ENCODE assay signal across 23 cellular contexts in genomic region chr11:26847459-26847858, GRCh38.
DNase-seq lines count a peak whose midpoint lies in the region; ATAC-seq and TF ChIP-seq lines count a peak whose summit lies in the region.
"Had no signal": no experiment of that assay in that cellular context is flagged by ENCODE, and none has a peak within 500 bp of the region (broad histone marks: within the 10 kb centered on the region; RNA-seq: fewer than 3 reads in every experiment).

No MANE protein-coding gene starts in this region.

- H4K20me1 ChIP-seq in OCI-LY1 (ENCODE audit: insufficient read depth, low read length) (no peaks in the 10 kb centered on the region), PC-3 (ENCODE audit: low read length) (no peaks in the 10 kb centered on the region)
- H4K20me1 ChIP-seq: BLaER1 treated with 17β-estradiol and CSF1 and Interleukin-3, amounts not matched to agents 10 nM and 100 nM had no signal

- BruUV-seq in PC-3 (replicated peaks; lab: Mats Ljungman, UMichigan) = no TSS peak

- no peak overlapping the region for H3K4me3 ChIP-seq in OCI-LY1 (ENCODE audit: low read depth, low read length, poor library complexity, severe bottlenecking)
- no peak overlapping the region for H3K4me3 ChIP-seq in tibial artery
- no peak overlapping the region for H3K4me3 ChIP-seq in PC-3 (ENCODE audit: low read length)
- H3K4me3 ChIP-seq: BLaER1 treated with 17β-estradiol and CSF1 and Interleukin-3, amounts not matched to agents 10 nM and 100 nM; body of pancreas; GM23338; SJSA1; spleen had no signal

- intact Hi-C loops in tibial artery (cut with DNase I; ENCODE audit: low total_unique reads) = no loop called here
- intact Hi-C loops in PC-3 (cut with micrococcal nuclease) = no loop called here

- H2AFZ ChIP-seq in OCI-LY1 (ENCODE audit: low read length) = 0 out of 2 replicates have a peak overlapping the region, but pooled peaks have one; percentile 49
- no peak overlapping the region for H2AFZ ChIP-seq in PC-3 (ENCODE audit: low read length)
- H2AFZ ChIP-seq: GM23338 had no signal

- H3K9me2 ChIP-seq in OCI-LY1 (ENCODE audit: low read depth, low read length) = no peaks in the 10 kb centered on the region
- no peaks in the 10 kb centered on the region for H3K9me2 ChIP-seq in PC-3 (replicated peaks; ENCODE audit: low read length)

- DNase-seq in fibroblast of gingiva (ENCODE audit: low read depth) (peak; percentile 79), medulla oblongata (ENCODE audit: extremely low spot score) (peak; percentile 2), tibial artery (peak; percentile 82 to 84), T-helper 1 cell (no peak), PC-3 (no peak)
- DNase-seq: activated CD4-positive, alpha-beta T cell treated with anti-CD3 and anti-CD28 coated beads for 1 hour; activated CD8-positive, alpha-beta memory T cell treated with anti-CD3 and anti-CD28 coated beads, Interleukin-2, amount 50 U/mL, for 48 hours; activated naive CD4-positive, alpha-beta T cell; DMS 273 treated with DMSO at 0.1 percent for 48 hours; effector CD4-positive, alpha-beta T cell; immature natural killer cell; NCI-H1694 treated with DMSO at 0.1 percent for 48 hours; spleen; stimulated activated naive CD4-positive, alpha-beta T cell; T-helper 9 cell had no signal

- H3K9ac ChIP-seq in OCI-LY1 (ENCODE audit: low read length) = no peak overlapping the region
- no peak overlapping the region for H3K9ac ChIP-seq in PC-3 (ENCODE audit: low read length)
- H3K9ac ChIP-seq: BLaER1 treated with 17β-estradiol and CSF1 and Interleukin-3, amounts not matched to agents 10 nM and 100 nM had no signal

- H3K4me1 ChIP-seq in OCI-LY1 (ENCODE audit: insufficient read depth, low read length, severe bottlenecking) (peaks cover 45% of the 10 kb centered on the region), tibial artery (peaks cover 0 to 82% (median 38%) of the 10 kb centered on the region in 4 donors), PC-3 (ENCODE audit: insufficient read depth, low read length) (no peaks in the 10 kb centered on the region)
- H3K4me1 ChIP-seq: BLaER1 treated with 17β-estradiol and CSF1 and Interleukin-3, amounts not matched to agents 10 nM and 100 nM; body of pancreas; SJSA1; spleen had no signal

- no peaks in the 10 kb centered on the region for H3K79me2 ChIP-seq in OCI-LY1 (ENCODE audit: insufficient read depth, low read length)
- H3K79me2 ChIP-seq in PC-3 (ENCODE audit: low read length) = no peaks in the 10 kb centered on the region

- TF ChIP-seq CTCF in OCI-LY1 (IDR thresholded peaks at IDR 0.05; ENCODE audit: low read length) (no peak), tibial artery (IDR thresholded peaks at IDR 0.05) (no peak), PC-3 (conservative IDR thresholded peaks at IDR 0.05; ENCODE audit: low read depth, low read length) (no peak)

- H3K27me3 ChIP-seq in OCI-LY1 (ENCODE audit: insufficient read depth, low read length) (no peaks in the 10 kb centered on the region), tibial artery (no peaks in the 10 kb centered on the region), PC-3 (ENCODE audit: low read length) (no peaks in the 10 kb centered on the region)
- H3K27me3 ChIP-seq: BLaER1 treated with 17β-estradiol and CSF1 and Interleukin-3, amounts not matched to agents 10 nM and 100 nM; body of pancreas; neutrophil; SJSA1; spleen had no signal

- ATAC-seq in HG02610 (IDR thresholded peaks at IDR 0.05; ENCODE audit: unreplicated experiment) (no peak), HG03432 (IDR thresholded peaks at IDR 0.05; ENCODE audit: unreplicated experiment) (no peak), PC-3 (no peak)
- ATAC-seq: body of pancreas, GM23338 had no signal

- no peaks in the 10 kb centered on the region for H3K36me3 ChIP-seq in OCI-LY1 (ENCODE audit: insufficient read depth, low read length)
- H3K36me3 ChIP-seq in tibial artery = no peaks in the 10 kb centered on the region
- no peaks in the 10 kb centered on the region for H3K36me3 ChIP-seq in PC-3 (ENCODE audit: low read depth, low read length)
- H3K36me3 ChIP-seq: BLaER1 treated with 17β-estradiol and CSF1 and Interleukin-3, amounts not matched to agents 10 nM and 100 nM; neutrophil; SJSA1; spleen had no signal

- no peaks in the 10 kb centered on the region for H3K9me3 ChIP-seq in OCI-LY1 (ENCODE audit: low read length)
- H3K9me3 ChIP-seq in tibial artery = no peaks in the 10 kb centered on the region
- no peaks in the 10 kb centered on the region for H3K9me3 ChIP-seq in PC-3 (ENCODE audit: low read length)
- H3K9me3 ChIP-seq: BLaER1 treated with 17β-estradiol and CSF1 and Interleukin-3, amounts not matched to agents 10 nM and 100 nM; body of pancreas; neutrophil; SJSA1; spleen had no signal

- no peaks in the 10 kb centered on the region for H3F3A ChIP-seq in OCI-LY1 (ENCODE audit: insufficient read depth, low read length)
- H3F3A ChIP-seq in PC-3 (ENCODE audit: low read length, unreplicated experiment) = no peaks in the 10 kb centered on the region

- POLR2A ChIA-PET in PC-3 (lab: Charles Lee; ENCODE audit: unreplicated experiment) = no interaction called here

- CTCF ChIA-PET in PC-3 (lab: Charles Lee) = no interaction called here

- H3K4me2 ChIP-seq in OCI-LY1 (ENCODE audit: low read length) (no peak overlapping the region), PC-3 (ENCODE audit: low read length) (no peak overlapping the region)
- H3K4me2 ChIP-seq: BLaER1 treated with 17β-estradiol and CSF1 and Interleukin-3, amounts not matched to agents 10 nM and 100 nM; GM23338 had no signal

- H3K27ac ChIP-seq in OCI-LY1 (ENCODE audit: low read depth, low read length, poor library complexity, severe bottlenecking) (peak overlapping the region; percentile 21), tibial artery (peak overlapping the region; percentile 75 to 84), PC-3 (ENCODE audit: low read length) (no peak overlapping the region)
- H3K27ac ChIP-seq: BLaER1 treated with 17β-estradiol and CSF1 and Interleukin-3, amounts not matched to agents 10 nM and 100 nM; body of pancreas; neutrophil; SJSA1; spleen had no signal

Comparison
In these comparisons a context has a peak if more than half of its experiments do, and no peak if none do; other contexts are left out.
1. DNase-seq: peak in fibroblast of gingiva (single experiment), medulla oblongata (single experiment) and tibial artery (2 of 2); none in T-helper 1 cell (0 of 5) and PC-3 (single experiment).